Comparison of ENCODE assay signal across 27 cellular contexts in genomic region chr2:101282980-101283379, GRCh38. TPM values are rescaled to one million over a fixed set of nuclear protein-coding genes. Genes with fewer than 3 reads are reported as not detected.
A peak's percentile ranks its signal among the peaks of the same experiment; 100 is the strongest.
DNase-seq lines count a peak whose midpoint lies in the region; ATAC-seq and TF ChIP-seq lines count a peak whose summit lies in the region.
"Had no signal": no experiment of that assay in that cellular context is flagged by ENCODE, and none has a peak within 500 bp of the region (broad histone marks: within the 10 kb centered on the region; RNA-seq: fewer than 3 reads in every experiment).

No MANE protein-coding gene starts in this region.

- H3K79me1 ChIP-seq in neuronal stem cell (ENCODE audit: low read depth, low read length) = no peaks in the 10 kb centered on the region

- no peak overlapping the region for H2BK15ac ChIP-seq in neuronal stem cell (ENCODE audit: low read length)

- no peak overlapping the region for H4K91ac ChIP-seq in neuronal stem cell (ENCODE audit: low read depth, low read length, poor library complexity)

- H3K36me3 ChIP-seq in CD8-positive, alpha-beta T cell (ENCODE audit: insufficient read depth, low read length) = peaks cover 69% of the 10 kb centered on the region
- H3K36me3 ChIP-seq in neuronal stem cell (replicated peaks in 1 of 2; ENCODE audit: control insufficient read depth in 2 of 2, insufficient read depth in 2 of 2, low read length in 2 of 2) = peaks cover 13 to 92% of the 10 kb centered on the region in 2 donors

- POLR2A ChIA-PET in CD8-positive, alpha-beta T cell (lab: Charles Lee) = interaction anchor here (1.2 to 1.6 kb wide), 2 partner anchors 10 to 25 kb away, joined by 3 read pairs; partner anchors contain the start of gene RNF149
- POLR2A ChIA-PET in activated naive CD8-positive, alpha-beta T cell treated with anti-CD3 and anti-CD28 coated beads, Interleukin-2, amount 10 ng/mL, durations not matched to agents 7 days and 5 days (lab: Charles Lee) = no interaction called here

- no peak for ATAC-seq in activated T-cell treated with anti-CD3 and anti-CD28 coated beads, Interleukin-2, amount 50 U/mL, for 72 hours (replicated peaks in 1 of 2)
- no peak for ATAC-seq in CD8-positive, alpha-beta T cell
- no peak for ATAC-seq in activated naive CD8-positive, alpha-beta T cell treated with anti-CD3 and anti-CD28 coated beads, Interleukin-2, amount 10 ng/mL, durations not matched to agents 7 days and 5 days (ENCODE audit: low read depth)
- no peak for ATAC-seq in HG03469 (IDR thresholded peaks at IDR 0.05; ENCODE audit: unreplicated experiment)

- no peak overlapping the region for H2AFZ ChIP-seq in neuronal stem cell (ENCODE audit: low read length)
- H2AFZ ChIP-seq: parathyroid adenoma had no signal

- peak overlapping the region; percentile 56 for H3K27ac Mint-ChIP-seq in activated T-cell treated with anti-CD3 and anti-CD28 coated beads, Interleukin-2, amount 50 U/mL, for 72 hours
- H3K27ac Mint-ChIP-seq in CD8-positive, alpha-beta T cell = peak overlapping the region; percentile 67
- peak overlapping the region; percentile 9 for H3K27ac Mint-ChIP-seq in activated naive CD8-positive, alpha-beta T cell treated with anti-CD3 and anti-CD28 coated beads, Interleukin-2, amount 10 ng/mL, durations not matched to agents 7 days and 5 days
- H3K27ac Mint-ChIP-seq: B cell had no signal

- no peak overlapping the region for H3K4me3 ChIP-seq in CD8-positive, alpha-beta T cell (ENCODE audit: low read depth, low read length)
- no peak overlapping the region for H3K4me3 ChIP-seq in neuronal stem cell (ENCODE audit: low read length in 2 of 2)
- H3K4me3 ChIP-seq: MG63, SJSA1, skin epidermis, testis had no signal

- no peak overlapping the region for H3K18ac ChIP-seq in neuronal stem cell (ENCODE audit: low read length)

- no peak overlapping the region for H3K27ac ChIP-seq in CD8-positive, alpha-beta T cell (ENCODE audit: low read depth, low read length)
- no peak overlapping the region for H3K27ac ChIP-seq in neuronal stem cell (replicated peaks; ENCODE audit: low read length)
- H3K27ac ChIP-seq: HL-60, KMS-11, parathyroid adenoma, SJSA1, skin epidermis, testis had no signal

- no peaks in the 10 kb centered on the region for H3K27me3 Mint-ChIP-seq in activated T-cell treated with anti-CD3 and anti-CD28 coated beads, Interleukin-2, amount 50 U/mL, for 72 hours (ENCODE audit: low read depth)
- H3K27me3 Mint-ChIP-seq in CD8-positive, alpha-beta T cell (ENCODE audit: low read depth) = no peaks in the 10 kb centered on the region
- H3K27me3 Mint-ChIP-seq in activated naive CD8-positive, alpha-beta T cell treated with anti-CD3 and anti-CD28 coated beads, Interleukin-2, amount 10 ng/mL, durations not matched to agents 7 days and 5 days = no peaks in the 10 kb centered on the region
- H3K27me3 Mint-ChIP-seq: B cell had no signal

- H2AK5ac ChIP-seq in neuronal stem cell (ENCODE audit: low read depth, low read length) = no peak overlapping the region

- intact Hi-C loops in CD8-positive, alpha-beta T cell (cut with DNase I, micrococcal nuclease) = no loop called here

- no peak overlapping the region for H2BK12ac ChIP-seq in neuronal stem cell (ENCODE audit: low read length)

- WGBS in neuronal stem cell (ENCODE audit: extremely low coverage in 2 of 2, insufficient read length in 2 of 2, insufficient replicate concordance in 1 of 2), 2 donors = no CpG with 5 or more reads among the region's 3 CpGs

- H3K36me3 Mint-ChIP-seq in activated T-cell treated with anti-CD3 and anti-CD28 coated beads, Interleukin-2, amount 50 U/mL, for 72 hours (ENCODE audit: insufficient read depth in 2 of 2) = peaks cover 15 to 21% of the 10 kb centered on the region in 2 donors
- peaks cover 93% of the 10 kb centered on the region for H3K36me3 Mint-ChIP-seq in CD8-positive, alpha-beta T cell
- peaks cover 49% of the 10 kb centered on the region for H3K36me3 Mint-ChIP-seq in activated naive CD8-positive, alpha-beta T cell treated with anti-CD3 and anti-CD28 coated beads, Interleukin-2, amount 10 ng/mL, durations not matched to agents 7 days and 5 days

- peaks cover 9% of the 10 kb centered on the region for H3K4me1 Mint-ChIP-seq in activated T-cell treated with anti-CD3 and anti-CD28 coated beads, Interleukin-2, amount 50 U/mL, for 72 hours (ENCODE audit: low read depth)
- peaks cover 36% of the 10 kb centered on the region for H3K4me1 Mint-ChIP-seq in CD8-positive, alpha-beta T cell (ENCODE audit: low read depth)
- peaks cover 11% of the 10 kb centered on the region for H3K4me1 Mint-ChIP-seq in activated naive CD8-positive, alpha-beta T cell treated with anti-CD3 and anti-CD28 coated beads, Interleukin-2, amount 10 ng/mL, durations not matched to agents 7 days and 5 days
- H3K4me1 Mint-ChIP-seq: B cell, neural crest cell had no signal

- H3K4ac ChIP-seq in neuronal stem cell (ENCODE audit: low read length) = no peak overlapping the region

- H3K9me3 ChIP-seq in CD8-positive, alpha-beta T cell (ENCODE audit: low read length) = no peaks in the 10 kb centered on the region
- no peaks in the 10 kb centered on the region for H3K9me3 ChIP-seq in neuronal stem cell (replicated peaks in 1 of 2; ENCODE audit: control insufficient read depth in 2 of 2, insufficient read depth in 1 of 2, low read depth in 1 of 2, low read length in 2 of 2)
- H3K9me3 ChIP-seq: MG63, SJSA1, testis had no signal

- no peak overlapping the region for H3K14ac ChIP-seq in neuronal stem cell (ENCODE audit: low read length)

- H2BK5ac ChIP-seq in neuronal stem cell (ENCODE audit: low read length) = no peak overlapping the region

- no peaks in the 10 kb centered on the region for H3K9me3 Mint-ChIP-seq in activated T-cell treated with anti-CD3 and anti-CD28 coated beads, Interleukin-2, amount 50 U/mL, for 72 hours
- no peaks in the 10 kb centered on the region for H3K9me3 Mint-ChIP-seq in CD8-positive, alpha-beta T cell
- H3K9me3 Mint-ChIP-seq in activated naive CD8-positive, alpha-beta T cell treated with anti-CD3 and anti-CD28 coated beads, Interleukin-2, amount 10 ng/mL, durations not matched to agents 7 days and 5 days = no peaks in the 10 kb centered on the region
- H3K9me3 Mint-ChIP-seq: neural crest cell had no signal

- H3K23ac ChIP-seq in neuronal stem cell (ENCODE audit: low read depth, low read length, poor library complexity) = no peak overlapping the region

- H3K4me3 Mint-ChIP-seq in activated T-cell treated with anti-CD3 and anti-CD28 coated beads, Interleukin-2, amount 50 U/mL, for 72 hours = no peak overlapping the region
- no peak overlapping the region for H3K4me3 Mint-ChIP-seq in CD8-positive, alpha-beta T cell
- no peak overlapping the region for H3K4me3 Mint-ChIP-seq in activated naive CD8-positive, alpha-beta T cell treated with anti-CD3 and anti-CD28 coated beads, Interleukin-2, amount 10 ng/mL, durations not matched to agents 7 days and 5 days
- H3K4me3 Mint-ChIP-seq: B cell, neural crest cell had no signal

- H3K9ac ChIP-seq in neuronal stem cell (ENCODE audit: low read depth, low read length, poor library complexity) = no peak overlapping the region
- H3K9ac ChIP-seq: KMS-11, parathyroid adenoma had no signal

- no peaks in the 10 kb centered on the region for H3K27me3 ChIP-seq in CD8-positive, alpha-beta T cell (ENCODE audit: insufficient read depth, low read length)
- H3K27me3 ChIP-seq in neuronal stem cell (ENCODE audit: control insufficient read depth in 3 of 3, insufficient read depth in 3 of 3, low read depth in 1 of 3, low read length in 3 of 3) = no peaks in the 10 kb centered on the region
- H3K27me3 ChIP-seq: MG63, SJSA1, testis had no signal

- no peak overlapping the region for H2BK120ac ChIP-seq in neuronal stem cell (ENCODE audit: low read depth, low read length)

- H4K8ac ChIP-seq in neuronal stem cell (ENCODE audit: low read depth, low read length) = peak overlapping the region; percentile 1

- no peak for DNase-seq in activated T-cell treated with anti-CD3 and anti-CD28 coated beads, Interleukin-2, amount 50 U/mL, for 72 hours
- no peak for DNase-seq in activated T-cell treated with anti-CD3 and anti-CD28 coated beads, Interleukin-2, amount 50 U/mL, for 1 hour
- no peak for DNase-seq in CD8-positive, alpha-beta T cell
- DNase-seq in activated naive CD8-positive, alpha-beta T cell treated with anti-CD3 and anti-CD28 coated beads, Interleukin-2, amount 10 ng/mL, durations not matched to agents 7 days and 5 days = no peak
- DNase-seq in neuronal stem cell (ENCODE audit: low spot score) = no peak
- no peak for DNase-seq in SIG-M5 treated with dmso at 0.1 percent for 504 hours (lab: John Stamatoyannopoulos, UW; ENCODE audit: unreplicated experiment)
- DNase-seq: activated CD4-positive, alpha-beta T cell treated with anti-CD3 and anti-CD28 coated beads, Interleukin-2, amount 50 U/mL, for 48 hours; aorta; COR-L47; HCEC 1CT; kidney glomerular epithelial cell; MG63; NCI-H1105; NCI-H187; NCI-H2171; NCI-H82; retina; stimulated activated naive CD4-positive, alpha-beta T cell; testis had no signal

- no peaks in the 10 kb centered on the region for H3K4me1 ChIP-seq in CD8-positive, alpha-beta T cell (ENCODE audit: insufficient read depth, low read length)
- H3K4me1 ChIP-seq in neuronal stem cell (ENCODE audit: control insufficient read depth in 2 of 2, insufficient read depth in 1 of 2, low read depth in 1 of 2, low read length in 2 of 2) = no peaks in the 10 kb centered on the region
- H3K4me1 ChIP-seq: parathyroid adenoma, SJSA1, testis had no signal

- CTCF ChIA-PET in CD8-positive, alpha-beta T cell (lab: Charles Lee) = interaction anchor here (1.0 to 3.3 kb wide), 2 partner anchors 15 to 59 kb away, joined by 3 to 19 read pairs; no protein-coding TSS in a partner anchor

- no peak overlapping the region for H3K4me2 ChIP-seq in neuronal stem cell (ENCODE audit: insufficient read depth, low read length, poor library complexity, severe bottlenecking)
- H3K4me2 ChIP-seq: KMS-11 had no signal

- TF ChIP-seq CTCF in CD8-positive, alpha-beta T cell (IDR thresholded peaks at IDR 0.05) = no peak

RNA-seq across cellular contexts. Expression of gene RNF149, which starts 25.5 kb away (rescaled TPM):
- total RNA-seq in activated T-cell treated with anti-CD3 and anti-CD28 coated beads, Interleukin-2, amount 50 U/mL, for 72 hours = 10 to 100 TPM; 30.9 to 50.8 TPM
- 100 to 1,000 TPM; 128 to 129 TPM for total RNA-seq in CD8-positive, alpha-beta T cell
- total RNA-seq in activated naive CD8-positive, alpha-beta T cell treated with anti-CD3 and anti-CD28 coated beads, Interleukin-2, amount 10 ng/mL, durations not matched to agents 7 days and 5 days = 10 to 100 TPM; 90.1 to 90.3 TPM
- polyA plus RNA-seq in neuronal stem cell (2013, experiment 1 of 2) = 16.8 TPM
- polyA plus RNA-seq in neuronal stem cell (2013, experiment 2 of 2) = 17.8 TPM

RNA-seq across cellular contexts. Expression of gene CNOT11, which starts 30.3 kb away (rescaled TPM):
- total RNA-seq in activated T-cell treated with anti-CD3 and anti-CD28 coated beads, Interleukin-2, amount 50 U/mL, for 72 hours = 10 to 100 TPM; 57.4 to 59.3 TPM
- total RNA-seq in CD8-positive, alpha-beta T cell = 10 to 100 TPM; 41.9 to 43.0 TPM
- 10 to 100 TPM; 64.2 to 65.0 TPM for total RNA-seq in activated naive CD8-positive, alpha-beta T cell treated with anti-CD3 and anti-CD28 coated beads, Interleukin-2, amount 10 ng/mL, durations not matched to agents 7 days and 5 days
- 38.9 TPM for polyA plus RNA-seq in neuronal stem cell (2013, experiment 1 of 2)
- 39.3 TPM for polyA plus RNA-seq in neuronal stem cell (2013, experiment 2 of 2)

Comparison
In these comparisons a context has a peak if more than half of its experiments do, and no peak if none do; other contexts are left out.
1. H3K27ac Mint-ChIP-seq: peak in every context shown above with its lines; median percentile 67 in CD8-positive, alpha-beta T cell; 56 in activated T-cell treated with anti-CD3 and anti-CD28 coated beads, Interleukin-2, amount 50 U/mL, for 72 hours; 9 in activated naive CD8-positive, alpha-beta T cell treated with anti-CD3 and anti-CD28 coated beads, Interleukin-2, amount 10 ng/mL, durations not matched to agents 7 days and 5 days.